In the genomic region with DNA sequence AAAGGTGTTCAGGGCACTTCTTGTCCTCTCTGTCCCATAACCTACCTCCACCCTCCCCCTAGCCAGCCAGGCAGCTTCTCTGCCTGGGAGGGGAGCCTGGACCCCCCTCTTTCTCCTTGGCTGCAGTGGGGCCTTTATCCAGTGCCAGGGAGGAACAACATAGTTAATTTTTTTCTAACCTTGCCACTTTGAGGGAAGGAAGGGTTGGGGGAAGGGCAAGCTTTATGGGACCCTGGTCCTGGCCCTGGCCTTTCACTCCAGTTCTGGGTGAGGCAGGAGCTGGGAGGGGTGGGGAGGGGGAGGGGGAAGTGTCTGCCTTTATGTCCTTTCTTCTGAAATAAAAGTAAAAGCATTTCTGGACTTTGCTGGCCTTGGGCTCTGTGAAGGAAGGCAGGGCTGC, we compare ENCODE assay signal across 27 cellular contexts. TPM values are rescaled to one million over a fixed set of nuclear protein-coding genes. Genes with fewer than 3 reads are reported as not detected.
"Had no signal": no experiment of that assay in that cellular context is flagged by ENCODE, and none has a peak within 500 bp of the region (broad histone marks: within the 10 kb centered on the region; RNA-seq: fewer than 3 reads in every experiment).

No MANE protein-coding gene starts in this region.

- ATAC-seq: activated CD4-positive, alpha-beta T cell treated with anti-CD3 and anti-CD28 coated beads for 36 hours; activated T-cell treated with anti-CD3 and anti-CD28 coated beads, Interleukin-2, amount 50 U/mL, for 4 hours; right cardiac atrium; stimulated activated naive CD8-positive, alpha-beta T cell treated with anti-CD3 and anti-CD28 coated beads, Interleukin-15, amount 100 ng/mL, for 72 hours had no signal

- H3K36me3 ChIP-seq: prostate gland had no signal

- FAIRE-seq: endothelial cell of umbilical vein, small intestine had no signal

- H3K27ac Mint-ChIP-seq: activated CD4-positive, alpha-beta memory T cell treated with anti-CD3 and anti-CD28 coated beads, Interleukin-2, amount 10 ng/mL, durations not matched to agents 7 days and 5 days; activated CD4-positive, alpha-beta T cell treated with anti-CD3 and anti-CD28 coated beads for 36 hours; activated naive CD8-positive, alpha-beta T cell; nephron progenitor cell; stimulated activated naive CD8-positive, alpha-beta T cell treated with anti-CD3 and anti-CD28 coated beads, Interleukin-15, amount 100 ng/mL, for 72 hours; T-helper 1 cell treated with Interleukin-12 subunit alpha and Interleukin-12 subunit beta and Interleukin-4 antibody, amounts not matched to agents 30 μg/mL and 1 μg/mL, for 36 hours had no signal

- DNase-seq: activated CD4-positive, alpha-beta memory T cell treated with anti-CD3 and anti-CD28 coated beads, Interleukin-2, amount 10 ng/mL, durations not matched to agents 7 days and 5 days; activated CD4-positive, alpha-beta T cell treated with anti-CD3 and anti-CD28 coated beads for 36 hours; activated effector memory CD4-positive, alpha-beta T cell treated with anti-CD3 and anti-CD28 coated beads, Interleukin-2, amount 50 U/mL, for 16 hours; activated T-cell treated with anti-CD3 and anti-CD28 coated beads, Interleukin-2, amount 50 U/mL, for 4 hours; amniotic stem cell; cortex of kidney; effector CD4-positive, alpha-beta T cell; esophagus squamous epithelium; glutamatergic neuron; kidney glomerular epithelial cell; nephron progenitor cell; small intestine; stimulated activated CD4-positive, alpha-beta T cell treated with anti-CD3 and anti-CD28 coated beads, Interleukin-4, amount 100 ng/mL, for 4 hours; stimulated activated CD8-positive, alpha-beta memory T cell treated with anti-CD3 and anti-CD28 coated beads, Interleukin-4, amount 100 ng/mL, for 48 hours; stimulated activated naive CD8-positive, alpha-beta T cell treated with anti-CD3 and anti-CD28 coated beads, Interleukin-15, amount 100 ng/mL, for 72 hours; testis had no signal

- H3K9me3 ChIP-seq: esophagus squamous epithelium, prostate gland, testis had no signal

- H3K27ac ChIP-seq: esophagus squamous epithelium, prostate gland, testis had no signal

- H3K9me3 Mint-ChIP-seq: activated CD4-positive, alpha-beta memory T cell treated with anti-CD3 and anti-CD28 coated beads, Interleukin-2, amount 10 ng/mL, durations not matched to agents 7 days and 5 days; activated T-cell treated with anti-CD3 and anti-CD28 coated beads, Interleukin-2, amount 50 U/mL, for 4 hours; central memory CD8-positive, alpha-beta T cell; nephron progenitor cell; stimulated activated naive CD8-positive, alpha-beta T cell treated with anti-CD3 and anti-CD28 coated beads, Interleukin-15, amount 100 ng/mL, for 72 hours; T-helper 1 cell treated with Interleukin-12 subunit alpha and Interleukin-12 subunit beta and Interleukin-4 antibody, amounts not matched to agents 30 μg/mL and 1 μg/mL, for 36 hours had no signal

- H3K27me3 ChIP-seq: testis had no signal

- H3K4me3 ChIP-seq: esophagus squamous epithelium, prostate gland, testis had no signal

- H3K4me3 Mint-ChIP-seq: activated CD4-positive, alpha-beta T cell treated with anti-CD3 and anti-CD28 coated beads for 36 hours; activated naive CD8-positive, alpha-beta T cell; T-helper 1 cell treated with Interleukin-12 subunit alpha and Interleukin-12 subunit beta and Interleukin-4 antibody, amounts not matched to agents 30 μg/mL and 1 μg/mL, for 36 hours had no signal

RNA-seq across cellular contexts. Expression of a gene that starts 4.5 kb away (rescaled TPM):
- total RNA-seq: activated T-cell treated with anti-CD3 and anti-CD28 coated beads, Interleukin-2, amount 50 U/mL, for 4 hours; endothelial cell of umbilical vein; esophagus squamous epithelium; liver; right cardiac atrium; urinary bladder had no signal
- polyA plus RNA-seq: liver had no signal

RNA-seq across cellular contexts. Expression of a gene that starts 19.2 kb away (rescaled TPM):
- total RNA-seq: activated CD4-positive, alpha-beta memory T cell treated with anti-CD3 and anti-CD28 coated beads, Interleukin-2, amount 10 ng/mL, durations not matched to agents 7 days and 5 days; activated CD4-positive, alpha-beta T cell treated with anti-CD3 and anti-CD28 coated beads for 36 hours; activated T-cell treated with anti-CD3 and anti-CD28 coated beads, Interleukin-2, amount 50 U/mL, for 4 hours; endothelial cell of umbilical vein; esophagus squamous epithelium; fibroblast of villous mesenchyme; liver; mesenteric fat pad; prostate gland; right cardiac atrium; urinary bladder had no signal
- polyA plus RNA-seq: endothelial cell of umbilical vein, liver, right cardiac atrium, urinary bladder had no signal

RNA-seq across cellular contexts. Expression of a gene that starts 39.9 kb away (rescaled TPM):
- total RNA-seq: activated CD4-positive, alpha-beta memory T cell treated with anti-CD3 and anti-CD28 coated beads, Interleukin-2, amount 10 ng/mL, durations not matched to agents 7 days and 5 days; activated CD4-positive, alpha-beta T cell treated with anti-CD3 and anti-CD28 coated beads for 36 hours; activated T-cell treated with anti-CD3 and anti-CD28 coated beads, Interleukin-2, amount 50 U/mL, for 4 hours; endothelial cell of umbilical vein; esophagus squamous epithelium; fibroblast of villous mesenchyme; mesenteric fat pad; omental fat pad; prostate gland; right cardiac atrium; testis; urinary bladder had no signal
- polyA plus RNA-seq: endothelial cell of umbilical vein, right cardiac atrium, urinary bladder had no signal
